ENCODE assay signal across 17 cellular contexts in the genomic region with DNA sequence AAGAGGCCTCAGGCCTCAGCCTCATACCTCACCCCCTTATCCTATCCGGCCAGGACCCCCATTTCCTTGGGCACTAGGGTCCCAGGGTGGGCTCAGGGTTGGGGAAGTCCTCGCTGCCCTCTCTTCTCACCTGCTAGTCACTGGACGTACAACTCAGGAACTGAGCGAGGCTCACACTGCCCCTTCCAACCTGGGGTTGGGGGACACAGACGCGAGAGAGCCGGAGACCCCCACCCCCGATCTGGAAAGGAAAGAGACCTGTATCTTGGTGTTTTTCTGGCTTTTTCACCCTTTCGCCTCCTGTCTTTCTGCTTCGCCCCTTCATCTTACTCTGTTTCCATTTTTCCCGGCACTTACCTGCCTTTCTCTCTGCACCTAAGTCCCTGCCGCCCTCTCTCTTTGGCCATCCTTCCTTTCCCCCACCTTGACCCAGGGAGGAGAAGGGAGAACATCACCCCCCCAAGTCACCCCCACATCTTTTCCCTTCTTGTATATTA. TPM values are rescaled to one million over a fixed set of nuclear protein-coding genes. Genes with fewer than 3 reads are reported as not detected.
DNase-seq lines count a peak whose midpoint lies in the region; ATAC-seq, FAIRE-seq and TF ChIP-seq lines count a peak whose summit lies in the region.
"Had no signal": no experiment of that assay in that cellular context is flagged by ENCODE, and none has a peak within 500 bp of the region (broad histone marks: within the 10 kb centered on the region; RNA-seq: fewer than 3 reads in every experiment).

No MANE protein-coding gene starts in this region.

- POLR2A ChIA-PET in activated CD4-positive, alpha-beta T cell treated with anti-CD3 and anti-CD28 coated beads, Interleukin-2, amount 10 ng/mL, durations not matched to agents 7 days and 5 days (lab: Charles Lee), result no interaction called here
- POLR2A ChIA-PET in activated CD4-positive, alpha-beta memory T cell treated with anti-CD3 and anti-CD28 coated beads, Interleukin-2, amount 10 ng/mL, durations not matched to agents 7 days and 5 days (lab: Charles Lee), result no interaction called here
- POLR2A ChIA-PET in activated CD4-positive, alpha-beta memory T cell treated with anti-CD3 and anti-CD28 coated beads for 36 hours (lab: Charles Lee), result no interaction called here

- CTCF ChIA-PET in activated CD4-positive, alpha-beta T cell treated with anti-CD3 and anti-CD28 coated beads, Interleukin-2, amount 10 ng/mL, durations not matched to agents 7 days and 5 days (lab: Charles Lee), result no interaction called here
- CTCF ChIA-PET in activated CD4-positive, alpha-beta memory T cell treated with anti-CD3 and anti-CD28 coated beads, Interleukin-2, amount 10 ng/mL, durations not matched to agents 7 days and 5 days (lab: Charles Lee), result no interaction called here
- CTCF ChIA-PET in activated CD4-positive, alpha-beta memory T cell treated with anti-CD3 and anti-CD28 coated beads for 36 hours (lab: Charles Lee), result no interaction called here

- H3K4me3 Mint-ChIP-seq in activated CD4-positive, alpha-beta T cell treated with anti-CD3 and anti-CD28 coated beads, Interleukin-2, amount 10 ng/mL, durations not matched to agents 7 days and 5 days, result no peak overlapping the region
- peak overlapping the region; percentile 99 for H3K4me3 Mint-ChIP-seq in HFFc6
- no peak overlapping the region for H3K4me3 Mint-ChIP-seq in activated CD4-positive, alpha-beta memory T cell treated with anti-CD3 and anti-CD28 coated beads, Interleukin-2, amount 10 ng/mL, durations not matched to agents 7 days and 5 days
- no peak overlapping the region for H3K4me3 Mint-ChIP-seq in activated CD4-positive, alpha-beta memory T cell treated with anti-CD3 and anti-CD28 coated beads for 36 hours
- H3K4me3 Mint-ChIP-seq: activated naive CD8-positive, alpha-beta T cell had no signal

- H3K36me3 Mint-ChIP-seq in activated CD4-positive, alpha-beta T cell treated with anti-CD3 and anti-CD28 coated beads, Interleukin-2, amount 10 ng/mL, durations not matched to agents 7 days and 5 days (ENCODE audit: low read depth), result peaks cover 36% of the 10 kb centered on the region
- peaks cover 56% of the 10 kb centered on the region for H3K36me3 Mint-ChIP-seq in HFFc6 (ENCODE audit: low read depth)
- H3K36me3 Mint-ChIP-seq in activated CD4-positive, alpha-beta memory T cell treated with anti-CD3 and anti-CD28 coated beads, Interleukin-2, amount 10 ng/mL, durations not matched to agents 7 days and 5 days (ENCODE audit: low read depth), result peaks cover 46% of the 10 kb centered on the region
- peaks cover 23% of the 10 kb centered on the region for H3K36me3 Mint-ChIP-seq in activated CD4-positive, alpha-beta memory T cell treated with anti-CD3 and anti-CD28 coated beads for 36 hours
- H3K36me3 Mint-ChIP-seq: activated naive CD8-positive, alpha-beta T cell had no signal

- H3K27ac ChIP-seq in neutrophil, result peak overlapping the region; percentile 20

- H3K27me3 ChIP-seq in bronchial epithelial cell (ENCODE audit: control insufficient read depth, insufficient read depth, low read length), result no peaks in the 10 kb centered on the region
- H3K27me3 ChIP-seq in neutrophil, result no peaks in the 10 kb centered on the region
- H3K27me3 ChIP-seq: transverse colon had no signal

- intact Hi-C loops in activated CD4-positive, alpha-beta memory T cell treated with anti-CD3 and anti-CD28 coated beads for 36 hours (cut with micrococcal nuclease), result no loop called here

- TF ChIP-seq CTCF in HFFc6 (IDR thresholded peaks at IDR 0.05) (no peak), bronchial epithelial cell (IDR thresholded peaks at IDR 0.05; ENCODE audit: insufficient read depth, low read length, severe bottlenecking) (no peak), neutrophil (IDR thresholded peaks at IDR 0.05) (no peak)

- H3K9me3 Mint-ChIP-seq in activated CD4-positive, alpha-beta T cell treated with anti-CD3 and anti-CD28 coated beads, Interleukin-2, amount 10 ng/mL, durations not matched to agents 7 days and 5 days, result no peaks in the 10 kb centered on the region
- H3K9me3 Mint-ChIP-seq in HFFc6, result peaks cover 74% of the 10 kb centered on the region
- no peaks in the 10 kb centered on the region for H3K9me3 Mint-ChIP-seq in activated CD4-positive, alpha-beta memory T cell treated with anti-CD3 and anti-CD28 coated beads, Interleukin-2, amount 10 ng/mL, durations not matched to agents 7 days and 5 days
- no peaks in the 10 kb centered on the region for H3K9me3 Mint-ChIP-seq in activated CD4-positive, alpha-beta memory T cell treated with anti-CD3 and anti-CD28 coated beads for 36 hours

- H3K4me3 ChIP-seq in bronchial epithelial cell (ENCODE audit: low read depth, low read length), result no peak overlapping the region
- H3K4me3 ChIP-seq in neutrophil (ENCODE audit: low read depth in 1 of 2, low read length in 1 of 2), result no peak overlapping the region
- H3K4me3 ChIP-seq: transverse colon had no signal

- H3K36me3 ChIP-seq in bronchial epithelial cell (ENCODE audit: control insufficient read depth, insufficient read depth, low read length) (peaks cover 19% of the 10 kb centered on the region), neutrophil (peaks cover 41% of the 10 kb centered on the region)
- H3K36me3 ChIP-seq: transverse colon had no signal

- FAIRE-seq in bronchial epithelial cell (lab: Jason Lieb, UNC), result no peak
- FAIRE-seq: A204.1 had no signal

- H3K27ac Mint-ChIP-seq in activated CD4-positive, alpha-beta T cell treated with anti-CD3 and anti-CD28 coated beads, Interleukin-2, amount 10 ng/mL, durations not matched to agents 7 days and 5 days, result peak overlapping the region; percentile 57
- H3K27ac Mint-ChIP-seq in HFFc6, result peak overlapping the region; percentile 100
- no peak overlapping the region for H3K27ac Mint-ChIP-seq in activated CD4-positive, alpha-beta memory T cell treated with anti-CD3 and anti-CD28 coated beads, Interleukin-2, amount 10 ng/mL, durations not matched to agents 7 days and 5 days
- H3K27ac Mint-ChIP-seq in activated CD4-positive, alpha-beta memory T cell treated with anti-CD3 and anti-CD28 coated beads for 36 hours, result no peak overlapping the region
- H3K27ac Mint-ChIP-seq: activated naive CD8-positive, alpha-beta T cell had no signal

- H3K27me3 Mint-ChIP-seq in activated CD4-positive, alpha-beta T cell treated with anti-CD3 and anti-CD28 coated beads, Interleukin-2, amount 10 ng/mL, durations not matched to agents 7 days and 5 days, result no peaks in the 10 kb centered on the region
- H3K27me3 Mint-ChIP-seq in HFFc6 (ENCODE audit: insufficient read depth), result peaks cover 91% of the 10 kb centered on the region
- H3K27me3 Mint-ChIP-seq in activated CD4-positive, alpha-beta memory T cell treated with anti-CD3 and anti-CD28 coated beads, Interleukin-2, amount 10 ng/mL, durations not matched to agents 7 days and 5 days, result no peaks in the 10 kb centered on the region
- no peaks in the 10 kb centered on the region for H3K27me3 Mint-ChIP-seq in activated CD4-positive, alpha-beta memory T cell treated with anti-CD3 and anti-CD28 coated beads for 36 hours
- H3K27me3 Mint-ChIP-seq: activated naive CD8-positive, alpha-beta T cell had no signal

- no peak for DNase-seq in activated CD4-positive, alpha-beta T cell treated with anti-CD3 and anti-CD28 coated beads, Interleukin-2, amount 10 ng/mL, durations not matched to agents 7 days and 5 days
- no peak for DNase-seq in activated CD4-positive, alpha-beta T cell treated with anti-CD3 and anti-CD28 coated beads, Interleukin-2, amount 50 U/mL, for 4 hours
- no peak for DNase-seq in HFFc6
- DNase-seq in bronchial epithelial cell (ENCODE audit: low read depth), result peak; percentile 62
- DNase-seq in activated CD4-positive, alpha-beta memory T cell treated with anti-CD3 and anti-CD28 coated beads, Interleukin-2, amount 10 ng/mL, durations not matched to agents 7 days and 5 days, result no peak
- no peak for DNase-seq in activated CD4-positive, alpha-beta memory T cell treated with anti-CD3 and anti-CD28 coated beads for 36 hours
- DNase-seq: activated CD8-positive, alpha-beta memory T cell treated with anti-CD3 and anti-CD28 coated beads for 24 hours; GDM1; NCI-H1048; stimulated activated CD4-positive, alpha-beta T cell treated with anti-CD3 and anti-CD28 coated beads, Interleukin-2, amount 100 ng/mL, for 24 hours; transverse colon had no signal

- peaks cover 38% of the 10 kb centered on the region for H3K4me1 Mint-ChIP-seq in activated CD4-positive, alpha-beta T cell treated with anti-CD3 and anti-CD28 coated beads, Interleukin-2, amount 10 ng/mL, durations not matched to agents 7 days and 5 days
- peaks cover 43% of the 10 kb centered on the region for H3K4me1 Mint-ChIP-seq in HFFc6 (ENCODE audit: low read depth)
- peaks cover 34% of the 10 kb centered on the region for H3K4me1 Mint-ChIP-seq in activated CD4-positive, alpha-beta memory T cell treated with anti-CD3 and anti-CD28 coated beads, Interleukin-2, amount 10 ng/mL, durations not matched to agents 7 days and 5 days
- H3K4me1 Mint-ChIP-seq in activated CD4-positive, alpha-beta memory T cell treated with anti-CD3 and anti-CD28 coated beads for 36 hours (ENCODE audit: low read depth), result peaks cover 26% of the 10 kb centered on the region

- no peak for ATAC-seq in HG02798 (IDR thresholded peaks at IDR 0.05; ENCODE audit: poor library complexity, unreplicated experiment)
- ATAC-seq: right cardiac atrium had no signal

- H3K9me3 ChIP-seq in neutrophil, result no peaks in the 10 kb centered on the region
- H3K9me3 ChIP-seq: transverse colon had no signal

- H3K4me1 ChIP-seq in neutrophil (ENCODE audit: control insufficient read depth in 1 of 2, insufficient read depth in 1 of 2, low read depth in 1 of 2, low read length in 1 of 2), result peaks cover 40 to 42% of the 10 kb centered on the region in 2 experiments

RNA-seq across cellular contexts. Expression of a gene that starts 36.4 kb away (rescaled TPM):
- total RNA-seq in activated CD4-positive, alpha-beta T cell treated with anti-CD3 and anti-CD28 coated beads, Interleukin-2, amount 10 ng/mL, durations not matched to agents 7 days and 5 days, result 1 to 10 TPM; 6.0 to 6.2 TPM
- total RNA-seq in HFFc6 (2021; fragmentation: NEBNext Ultra II Directional; extraction: Animal tissue kit (Norgen Biotek cat#: 25700)), result 1 to 10 TPM; 5.0 to 6.0 (median 5.2) TPM
- 3.2 and 5.1 TPM in 2 replicates for total RNA-seq in bronchial epithelial cell
- total RNA-seq in activated CD4-positive, alpha-beta memory T cell treated with anti-CD3 and anti-CD28 coated beads, Interleukin-2, amount 10 ng/mL, durations not matched to agents 7 days and 5 days, result 10 to 100 TPM; 10.1 to 10.4 TPM
- total RNA-seq in activated CD4-positive, alpha-beta memory T cell treated with anti-CD3 and anti-CD28 coated beads for 36 hours, result 10 to 100 TPM in 1 of 2 experiments, 1 to 10 TPM in 1; 9.2 to 10.2 TPM

RNA-seq across cellular contexts. Expression of a gene that starts 45.3 kb away (rescaled TPM):
- total RNA-seq in activated CD4-positive, alpha-beta T cell treated with anti-CD3 and anti-CD28 coated beads, Interleukin-2, amount 10 ng/mL, durations not matched to agents 7 days and 5 days, result under 1 TPM in 1 of 2 experiments, not detected in 1; 0.48 TPM
- 1 to 10 TPM in 5 of 6 experiments, under 1 TPM in 1; 0.91 to 1.7 (median 1.4) TPM for total RNA-seq in HFFc6 (2021; fragmentation: NEBNext Ultra II Directional; extraction: Animal tissue kit (Norgen Biotek cat#: 25700))
- total RNA-seq in bronchial epithelial cell, result 0.53 TPM in 1 of 2 replicates, not detected in the other
- under 1 TPM; 0.65 to 0.95 TPM for total RNA-seq in activated CD4-positive, alpha-beta memory T cell treated with anti-CD3 and anti-CD28 coated beads, Interleukin-2, amount 10 ng/mL, durations not matched to agents 7 days and 5 days
- 1 to 10 TPM; 1.1 to 2.7 TPM for total RNA-seq in activated CD4-positive, alpha-beta memory T cell treated with anti-CD3 and anti-CD28 coated beads for 36 hours
- total RNA-seq: lower leg skin, transverse colon had no signal

RNA-seq across cellular contexts. Expression of a gene that starts 57.4 kb away (rescaled TPM):
- 10 to 100 TPM; 91.3 to 92.5 TPM for total RNA-seq in activated CD4-positive, alpha-beta T cell treated with anti-CD3 and anti-CD28 coated beads, Interleukin-2, amount 10 ng/mL, durations not matched to agents 7 days and 5 days
- 100 to 1,000 TPM; 123 to 204 (median 172) TPM for total RNA-seq in HFFc6 (2021; fragmentation: NEBNext Ultra II Directional; extraction: Animal tissue kit (Norgen Biotek cat#: 25700))
- total RNA-seq in bronchial epithelial cell, result 45.8 and 55.5 TPM in 2 replicates
- 10 to 100 TPM; 79.4 to 83.7 TPM for total RNA-seq in activated CD4-positive, alpha-beta memory T cell treated with anti-CD3 and anti-CD28 coated beads, Interleukin-2, amount 10 ng/mL, durations not matched to agents 7 days and 5 days
- 100 to 1,000 TPM; 124 to 142 TPM for total RNA-seq in activated CD4-positive, alpha-beta memory T cell treated with anti-CD3 and anti-CD28 coated beads for 36 hours

Comparison
In these comparisons a context has a peak if more than half of its experiments do, and no peak if none do; other contexts are left out.
1. H3K27ac Mint-ChIP-seq: peak in activated CD4-positive, alpha-beta T cell treated with anti-CD3 and anti-CD28 coated beads, Interleukin-2, amount 10 ng/mL, durations not matched to agents 7 days and 5 days (single experiment) and HFFc6 (single experiment); none in activated CD4-positive, alpha-beta memory T cell treated with anti-CD3 and anti-CD28 coated beads, Interleukin-2, amount 10 ng/mL, durations not matched to agents 7 days and 5 days (single experiment) and activated CD4-positive, alpha-beta memory T cell treated with anti-CD3 and anti-CD28 coated beads for 36 hours (single experiment).